ENCODE assay signal across 35 cellular contexts in genomic region chr3:169083126-169083525, GRCh38.
"Had no signal": no experiment of that assay in that cellular context is flagged by ENCODE, and none has a peak within 500 bp of the region (broad histone marks: within the 10 kb centered on the region; RNA-seq: fewer than 3 reads in every experiment).

No MANE protein-coding gene starts in this region.

- DNase-seq: activated CD4-positive, alpha-beta memory T cell treated with anti-CD3 and anti-CD28 coated beads, Interleukin-2, amount 10 ng/mL, durations not matched to agents 7 days and 5 days; activated CD4-positive, alpha-beta T cell treated with anti-CD3 and anti-CD28 coated beads for 1 hour; activated CD4-positive, alpha-beta T cell treated with anti-CD3 and anti-CD28 coated beads for 48 hours; activated CD4-positive, CD25-positive, alpha-beta regulatory T cell; activated CD8-positive, alpha-beta memory T cell treated with anti-CD3 and anti-CD28 coated beads for 24 hours; activated CD8-positive, alpha-beta memory T cell treated with anti-CD3 and anti-CD28 coated beads, Interleukin-2, amount 10 ng/mL, durations not matched to agents 7 days and 5 days; activated CD8-positive, alpha-beta memory T cell treated with anti-CD3 and anti-CD28 coated beads, Interleukin-2, amount 50 U/mL, for 48 hours; activated effector memory CD4-positive, alpha-beta T cell treated with anti-CD3 and anti-CD28 coated beads, Interleukin-2, amount 50 U/mL, for 16 hours; activated naive CD4-positive, alpha-beta T cell; activated naive CD4-positive, alpha-beta T cell treated with anti-CD3 and anti-CD28 coated beads, Interleukin-2, amount 50 U/mL, for 16 hours; activated naive CD8-positive, alpha-beta T cell treated with anti-CD3 and anti-CD28 coated beads for 36 hours; activated T-cell treated with anti-CD3 and anti-CD28 coated beads, Interleukin-2, amount 50 U/mL, for 1 hour; activated T-cell treated with anti-CD3 and anti-CD28 coated beads, Interleukin-2, amount 50 U/mL, for 72 hours; amygdala; body of pancreas; NCI-H1092 treated with DMSO at 0.1 percent for 48 hours; NCI-H1417; NCI-H146; NCI-H187; NCI-H2029 treated with DMSO at 0.1 percent for 48 hours; NCI-H2107; NCI-H345; NCI-H524 treated with DMSO at 0.1 percent for 48 hours; PC-3; Peyer's patch; SIG-M5; SW 1271; T-helper 1 cell; T-helper 2 cell; T-helper 9 cell; WERI-Rb-1 had no signal

- H3K36me3 Mint-ChIP-seq: activated CD8-positive, alpha-beta memory T cell treated with anti-CD3 and anti-CD28 coated beads, Interleukin-2, amount 10 ng/mL, durations not matched to agents 7 days and 5 days; activated naive CD8-positive, alpha-beta T cell treated with anti-CD3 and anti-CD28 coated beads for 36 hours had no signal

- H3K27me3 ChIP-seq: body of pancreas, breast epithelium, Peyer's patch had no signal

- H3K27me3 Mint-ChIP-seq: activated CD4-positive, alpha-beta memory T cell treated with anti-CD3 and anti-CD28 coated beads, Interleukin-2, amount 10 ng/mL, durations not matched to agents 7 days and 5 days; activated CD8-positive, alpha-beta memory T cell treated with anti-CD3 and anti-CD28 coated beads, Interleukin-2, amount 10 ng/mL, durations not matched to agents 7 days and 5 days; activated naive CD8-positive, alpha-beta T cell treated with anti-CD3 and anti-CD28 coated beads for 36 hours; activated T-helper 17 cell treated with anti-CD3 and anti-CD28 coated beads, Interleukin-2, amount 50 U/mL, for 72 hours had no signal

- ATAC-seq: activated CD8-positive, alpha-beta memory T cell treated with anti-CD3 and anti-CD28 coated beads, Interleukin-2, amount 10 ng/mL, durations not matched to agents 7 days and 5 days; activated T-cell treated with anti-CD3 and anti-CD28 coated beads, Interleukin-2, amount 50 U/mL, for 72 hours; activated T-helper 17 cell treated with anti-CD3 and anti-CD28 coated beads, Interleukin-2, amount 50 U/mL, for 72 hours; body of pancreas; PC-3; Right ventricle myocardium inferior had no signal

- H3K4me1 ChIP-seq: body of pancreas, breast epithelium, Peyer's patch had no signal

- H3K36me3 ChIP-seq: breast epithelium, Peyer's patch, WERI-Rb-1 had no signal

- H3K4me3 ChIP-seq: body of pancreas, breast epithelium, Peyer's patch had no signal

- H3K4me3 Mint-ChIP-seq: activated CD4-positive, alpha-beta memory T cell treated with anti-CD3 and anti-CD28 coated beads, Interleukin-2, amount 10 ng/mL, durations not matched to agents 7 days and 5 days; activated CD8-positive, alpha-beta memory T cell treated with anti-CD3 and anti-CD28 coated beads, Interleukin-2, amount 10 ng/mL, durations not matched to agents 7 days and 5 days; activated naive CD8-positive, alpha-beta T cell treated with anti-CD3 and anti-CD28 coated beads for 36 hours; activated T-cell treated with anti-CD3 and anti-CD28 coated beads, Interleukin-2, amount 50 U/mL, for 72 hours; activated T-helper 17 cell treated with anti-CD3 and anti-CD28 coated beads, Interleukin-2, amount 50 U/mL, for 72 hours had no signal

- H3K4me1 Mint-ChIP-seq: activated CD4-positive, alpha-beta memory T cell treated with anti-CD3 and anti-CD28 coated beads, Interleukin-2, amount 10 ng/mL, durations not matched to agents 7 days and 5 days; activated CD8-positive, alpha-beta memory T cell treated with anti-CD3 and anti-CD28 coated beads, Interleukin-2, amount 10 ng/mL, durations not matched to agents 7 days and 5 days; activated naive CD8-positive, alpha-beta T cell treated with anti-CD3 and anti-CD28 coated beads for 36 hours; activated T-helper 17 cell treated with anti-CD3 and anti-CD28 coated beads, Interleukin-2, amount 50 U/mL, for 72 hours had no signal

- H3K9me3 ChIP-seq: body of pancreas, breast epithelium, Peyer's patch had no signal

- H3K27ac Mint-ChIP-seq: activated CD4-positive, alpha-beta memory T cell treated with anti-CD3 and anti-CD28 coated beads, Interleukin-2, amount 10 ng/mL, durations not matched to agents 7 days and 5 days; activated CD8-positive, alpha-beta memory T cell treated with anti-CD3 and anti-CD28 coated beads, Interleukin-2, amount 10 ng/mL, durations not matched to agents 7 days and 5 days; activated naive CD8-positive, alpha-beta T cell treated with anti-CD3 and anti-CD28 coated beads for 36 hours; activated T-cell treated with anti-CD3 and anti-CD28 coated beads, Interleukin-2, amount 50 U/mL, for 72 hours; activated T-helper 17 cell treated with anti-CD3 and anti-CD28 coated beads, Interleukin-2, amount 50 U/mL, for 72 hours had no signal

- H3K27ac ChIP-seq: body of pancreas, breast epithelium, Peyer's patch, RWPE1, WERI-Rb-1 had no signal

- H3K9me3 Mint-ChIP-seq: activated CD4-positive, alpha-beta memory T cell treated with anti-CD3 and anti-CD28 coated beads, Interleukin-2, amount 10 ng/mL, durations not matched to agents 7 days and 5 days; activated naive CD8-positive, alpha-beta T cell treated with anti-CD3 and anti-CD28 coated beads for 36 hours; activated T-helper 17 cell treated with anti-CD3 and anti-CD28 coated beads, Interleukin-2, amount 50 U/mL, for 72 hours had no signal
